In the genomic region with DNA sequence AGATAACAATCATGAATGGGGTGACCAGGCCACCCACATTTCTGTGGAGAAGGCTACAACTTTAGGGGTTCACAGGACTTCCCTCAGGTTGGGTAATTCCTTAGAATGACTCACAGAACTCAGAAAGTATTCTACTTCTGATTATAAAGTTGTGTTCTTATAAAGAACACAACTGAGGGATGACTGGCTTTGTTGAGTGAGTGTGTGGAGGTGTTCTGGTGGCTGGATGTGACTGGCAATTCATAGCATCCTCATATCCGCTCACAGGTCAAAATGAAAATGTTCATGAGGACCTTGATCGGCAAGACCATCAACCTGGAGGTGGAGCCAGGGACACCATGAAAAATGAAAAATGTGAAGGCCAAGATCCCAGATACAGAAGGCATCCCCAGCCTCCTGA, we compare ENCODE assay signal across 22 cellular contexts.
"Had no signal": no experiment of that assay in that cellular context is flagged by ENCODE, and none has a peak within 500 bp of the region (broad histone marks: within the 10 kb centered on the region; RNA-seq: fewer than 3 reads in every experiment).

No MANE protein-coding gene starts in this region.

- H3K4me3 ChIP-seq: hepatocyte, left ventricle myocardium inferior, lower lobe of right lung, spleen, suprapubic skin, thyroid gland had no signal

- H3K4me1 Mint-ChIP-seq: endodermal cell, mesothelial cell of epicardium, neural crest cell had no signal

- H3K79me2 ChIP-seq: hepatocyte had no signal

- H3K4me2 ChIP-seq: hepatocyte had no signal

- H3K27me3 Mint-ChIP-seq: memory B cell had no signal

- DNase-seq: effector CD4-positive, alpha-beta T cell; endodermal cell; foreskin melanocyte; head of caudate nucleus; kidney; left cardiac atrium; left ventricle myocardium inferior; lower lobe of right lung; natural killer cell; posterior cingulate gyrus; spleen; stimulated activated naive CD8-positive, alpha-beta T cell treated with anti-CD3 and anti-CD28 coated beads, Interleukin-15, Interleukin-2, amounts not matched to agents 100 U/mL and 50 U/mL, for 24 hours; thyroid gland had no signal

- H2AFZ ChIP-seq: hepatocyte had no signal

- H3K4me3 Mint-ChIP-seq: endodermal cell, memory B cell, mesothelial cell of epicardium, natural killer cell, neural crest cell, type B pancreatic cell had no signal

- H3K27me3 ChIP-seq: hepatocyte, spleen, suprapubic skin, thyroid gland had no signal

- H3K4me1 ChIP-seq: left ventricle myocardium inferior, lower lobe of right lung, suprapubic skin, thyroid gland had no signal

- ATAC-seq: left cardiac atrium; lower lobe of right lung; natural killer cell; sciatic nerve; stimulated activated naive CD8-positive, alpha-beta T cell treated with anti-CD3 and anti-CD28 coated beads, Interleukin-15, Interleukin-2, amounts not matched to agents 100 U/mL and 50 U/mL, for 24 hours had no signal

- H3K36me3 ChIP-seq: left ventricle myocardium inferior, lower lobe of right lung, spleen, suprapubic skin, thyroid gland had no signal

- H3K9me3 Mint-ChIP-seq: type B pancreatic cell had no signal

- H3K36me3 Mint-ChIP-seq: mesothelial cell of epicardium, type B pancreatic cell had no signal

- H3K9me3 ChIP-seq: left ventricle myocardium inferior, lower lobe of right lung, suprapubic skin, thyroid gland had no signal

- FAIRE-seq: endothelial cell of umbilical vein, kidney, urothelium cell line had no signal

- H3K27ac Mint-ChIP-seq: endodermal cell, memory B cell, mesothelial cell of epicardium, natural killer cell, type B pancreatic cell had no signal

- H3K27ac ChIP-seq: hepatocyte, left ventricle myocardium inferior, lower lobe of right lung, spleen, suprapubic skin, thyroid gland had no signal
